18 cellular contexts compared by ENCODE assay signal in the genomic region with DNA sequence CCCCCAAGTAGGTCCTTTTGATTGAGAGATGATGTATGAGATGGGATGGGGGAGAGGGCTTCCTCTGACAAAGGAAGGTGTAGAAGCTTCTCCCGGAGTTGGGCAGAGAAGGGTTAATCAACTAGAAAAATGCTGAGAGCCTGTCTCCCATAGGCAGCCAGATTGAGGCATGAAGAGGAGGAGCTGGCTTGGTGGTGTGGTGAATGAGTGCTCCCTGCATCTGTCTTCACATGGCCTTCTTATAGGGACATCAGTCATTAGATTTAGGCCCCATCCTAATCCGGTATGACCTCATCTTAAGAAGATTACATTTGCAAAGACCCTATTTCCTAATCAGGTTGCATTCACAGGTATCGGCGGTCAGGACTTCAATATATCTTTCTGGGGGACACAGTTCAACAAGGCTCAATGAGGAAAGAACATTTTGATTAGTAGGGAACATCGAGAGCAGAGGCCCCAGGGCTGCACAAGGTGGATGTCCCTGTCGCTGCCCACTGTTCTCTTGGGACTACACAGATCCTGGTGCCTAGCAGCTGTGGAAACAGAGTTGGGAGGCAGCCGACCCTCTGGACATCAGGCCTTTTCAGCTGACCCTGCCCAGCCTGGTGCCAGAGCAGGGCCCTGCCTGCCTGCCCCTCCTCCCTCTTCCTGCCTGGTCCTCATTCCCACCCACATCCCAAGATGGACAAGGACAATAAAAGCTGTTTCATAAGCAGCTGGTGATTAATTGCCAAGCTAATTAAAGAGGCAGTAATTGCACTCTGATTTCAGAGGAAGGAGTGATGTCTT.
"Had no signal": no experiment of that assay in that cellular context is flagged by ENCODE, and none has a peak within 500 bp of the region (broad histone marks: within the 10 kb centered on the region; RNA-seq: fewer than 3 reads in every experiment).

No MANE protein-coding gene starts in this region.

- H3K27ac Mint-ChIP-seq: activated CD8-positive, alpha-beta T cell treated with anti-CD3 and anti-CD28 coated beads for 36 hours; activated T-cell treated with anti-CD3 and anti-CD28 coated beads, Interleukin-2, amount 50 U/mL, for 72 hours; immature natural killer cell; nephron progenitor cell; T-helper 2 cell treated with Interferon-gamma antibody and Interleukin-4, amounts not matched to agents 5 μg/mL and 100 μg/mL, for 36 hours had no signal

- H3K9me3 Mint-ChIP-seq: activated CD8-positive, alpha-beta T cell treated with anti-CD3 and anti-CD28 coated beads for 36 hours; activated T-cell treated with anti-CD3 and anti-CD28 coated beads, Interleukin-2, amount 50 U/mL, for 72 hours; immature natural killer cell; nephron progenitor cell; T-helper 2 cell treated with Interferon-gamma antibody and Interleukin-4, amounts not matched to agents 5 μg/mL and 100 μg/mL, for 36 hours had no signal

- H3K9me3 ChIP-seq: mucosa of descending colon, pancreas, thyroid gland had no signal

- ATAC-seq: activated CD8-positive, alpha-beta T cell treated with anti-CD3 and anti-CD28 coated beads for 36 hours; activated T-cell treated with anti-CD3 and anti-CD28 coated beads, Interleukin-2, amount 50 U/mL, for 72 hours; esophagus mucosa; mucosa of descending colon; pancreas had no signal

- H3K27me3 ChIP-seq: pancreas, thyroid gland had no signal

- H3K27ac ChIP-seq: pancreas, thyroid gland had no signal

- H3K36me3 ChIP-seq: pancreas, thyroid gland had no signal

- H3K36me3 Mint-ChIP-seq: immature natural killer cell had no signal

- DNase-seq: activated CD4-positive, CD25-positive, alpha-beta regulatory T cell treated with anti-CD3 and anti-CD28 coated beads, Interleukin-2, amount 50 U/mL, for 72 hours; activated CD8-positive, alpha-beta memory T cell treated with anti-CD3 and anti-CD28 coated beads, Interleukin-2, amount 50 U/mL, for 4 hours; activated CD8-positive, alpha-beta T cell treated with anti-CD3 and anti-CD28 coated beads for 36 hours; activated gamma-delta T cell treated with Interleukin-2 at 50 U/mL for 16 hours; activated T-cell treated with anti-CD3 and anti-CD28 coated beads, Interleukin-2, amount 50 U/mL, for 72 hours; aorta; dorsolateral prefrontal cortex; immature natural killer cell; mucosa of descending colon; nephron progenitor cell; pancreas; retina; stimulated activated CD4-positive, alpha-beta T cell treated with anti-CD3 and anti-CD28 coated beads, Interleukin-4, amount 100 ng/mL, for 4 hours; SW 1271; thyroid gland had no signal

- H3K4me3 ChIP-seq: dorsolateral prefrontal cortex, lung, mucosa of descending colon, pancreas, thyroid gland had no signal

- H3K4me3 Mint-ChIP-seq: activated CD8-positive, alpha-beta T cell treated with anti-CD3 and anti-CD28 coated beads for 36 hours; nephron progenitor cell had no signal
